ENCODE assay signal across 8 cellular contexts in genomic region chr16:3129137-3130131, GRCh38. TPM values are rescaled to one million over a fixed set of nuclear protein-coding genes. Genes with fewer than 3 reads are reported as not detected.
DNase-seq lines count a peak whose midpoint lies in the region; ATAC-seq lines count a peak whose summit lies in the region.

No MANE protein-coding gene starts in this region.

- peak overlapping the region; percentile 87 for H3K27ac Mint-ChIP-seq in activated CD4-positive, alpha-beta T cell treated with anti-CD3 and anti-CD28 coated beads, Interleukin-2, amount 10 ng/mL, durations not matched to agents 24 days and 14 days

- ATAC-seq in HG03354 (IDR thresholded peaks at IDR 0.05; ENCODE audit: poor library complexity, severe bottlenecking, unreplicated experiment) = peak; percentile 40

- peaks cover 48% of the 10 kb centered on the region for H3K4me1 Mint-ChIP-seq in activated CD4-positive, alpha-beta T cell treated with anti-CD3 and anti-CD28 coated beads, Interleukin-2, amount 10 ng/mL, durations not matched to agents 24 days and 14 days

- intact Hi-C loops in activated CD4-positive, alpha-beta T cell treated with anti-CD3 and anti-CD28 coated beads, Interleukin-2, amount 10 ng/mL, durations not matched to agents 24 days and 14 days (cut with micrococcal nuclease) = loop anchor here (1.0 to 5.0 kb wide), 4 partner anchors 29 to 373 kb away; partner anchors contain the start of gene CLUAP1

- peaks cover 30% of the 10 kb centered on the region for H3K36me3 Mint-ChIP-seq in activated CD4-positive, alpha-beta T cell treated with anti-CD3 and anti-CD28 coated beads, Interleukin-2, amount 10 ng/mL, durations not matched to agents 24 days and 14 days (ENCODE audit: low read depth)

- DNase-seq in GM04504 (ENCODE audit: low read depth) = peak; percentile 73
- peak; percentile 90 for DNase-seq in NCI-H69 (lab: John Stamatoyannopoulos, UW)
- peak; percentile 95 for DNase-seq in activated CD4-positive, alpha-beta T cell treated with anti-CD3 and anti-CD28 coated beads, Interleukin-2, amount 10 ng/mL, durations not matched to agents 24 days and 14 days
- peak; percentile 76 to 88 for DNase-seq in dermis microvascular lymphatic vessel endothelial cell (ENCODE audit: low read depth in 2 of 2)
- DNase-seq in lung microvascular endothelial cell (ENCODE audit: low read depth in 2 of 2) = peak; percentile 89
- peak in 2 of 3 donors; percentile 64 to 84 for DNase-seq in stimulated activated CD4-positive, alpha-beta T cell treated with anti-CD3 and anti-CD28 coated beads, TNF-alpha, amount 100 ng/mL, for 48 hours (ENCODE audit: low read depth in 3 of 3)
- no peak for DNase-seq in mesenteric fat pad (ENCODE audit: low spot score)

- no peaks in the 10 kb centered on the region for H3K9me3 Mint-ChIP-seq in activated CD4-positive, alpha-beta T cell treated with anti-CD3 and anti-CD28 coated beads, Interleukin-2, amount 10 ng/mL, durations not matched to agents 24 days and 14 days

- no peaks in the 10 kb centered on the region for H3K27me3 Mint-ChIP-seq in activated CD4-positive, alpha-beta T cell treated with anti-CD3 and anti-CD28 coated beads, Interleukin-2, amount 10 ng/mL, durations not matched to agents 24 days and 14 days

- peak overlapping the region; percentile 93 for H3K4me3 Mint-ChIP-seq in activated CD4-positive, alpha-beta T cell treated with anti-CD3 and anti-CD28 coated beads, Interleukin-2, amount 10 ng/mL, durations not matched to agents 24 days and 14 days

RNA-seq across cellular contexts. Expression of gene ZNF213, which starts 5.4 kb away (rescaled TPM):
- total RNA-seq in activated CD4-positive, alpha-beta T cell treated with anti-CD3 and anti-CD28 coated beads, Interleukin-2, amount 10 ng/mL, durations not matched to agents 24 days and 14 days = 9.5 and 10.6 TPM in 2 replicates
- 2.8 and 5.4 TPM in 2 replicates for total RNA-seq in dermis microvascular lymphatic vessel endothelial cell
- total RNA-seq in lung microvascular endothelial cell = 2.8 and 3.2 TPM in 2 replicates
- total RNA-seq in mesenteric fat pad = 6.0 TPM

RNA-seq across cellular contexts. Expression of gene ZNF205, which starts 17.0 kb away (rescaled TPM):
- total RNA-seq in activated CD4-positive, alpha-beta T cell treated with anti-CD3 and anti-CD28 coated beads, Interleukin-2, amount 10 ng/mL, durations not matched to agents 24 days and 14 days = 0.21 and 0.47 TPM in 2 replicates
- total RNA-seq in dermis microvascular lymphatic vessel endothelial cell = 14.9 and 17.2 TPM in 2 replicates
- total RNA-seq in lung microvascular endothelial cell = 12.3 and 12.6 TPM in 2 replicates
- 6.1 TPM for total RNA-seq in mesenteric fat pad

RNA-seq across cellular contexts. Expression of gene ZSCAN10, which starts 30.3 kb away (rescaled TPM):
- total RNA-seq in activated CD4-positive, alpha-beta T cell treated with anti-CD3 and anti-CD28 coated beads, Interleukin-2, amount 10 ng/mL, durations not matched to agents 24 days and 14 days = not detected in 2 replicates
- total RNA-seq in dermis microvascular lymphatic vessel endothelial cell (not detected in 2 replicates), lung microvascular endothelial cell (under 0.01 TPM in 1 of 2 replicates, not detected in the other), mesenteric fat pad (not detected)

RNA-seq across cellular contexts. Expression of gene OR1F1, which starts 58.6 kb away (rescaled TPM):
- total RNA-seq in activated CD4-positive, alpha-beta T cell treated with anti-CD3 and anti-CD28 coated beads, Interleukin-2, amount 10 ng/mL, durations not matched to agents 24 days and 14 days = not detected in 2 replicates
- total RNA-seq in dermis microvascular lymphatic vessel endothelial cell = not detected in 2 replicates
- total RNA-seq in lung microvascular endothelial cell = not detected in 2 replicates
- not detected for total RNA-seq in mesenteric fat pad
